ENCODE assay signal across 17 cellular contexts in the genomic region with DNA sequence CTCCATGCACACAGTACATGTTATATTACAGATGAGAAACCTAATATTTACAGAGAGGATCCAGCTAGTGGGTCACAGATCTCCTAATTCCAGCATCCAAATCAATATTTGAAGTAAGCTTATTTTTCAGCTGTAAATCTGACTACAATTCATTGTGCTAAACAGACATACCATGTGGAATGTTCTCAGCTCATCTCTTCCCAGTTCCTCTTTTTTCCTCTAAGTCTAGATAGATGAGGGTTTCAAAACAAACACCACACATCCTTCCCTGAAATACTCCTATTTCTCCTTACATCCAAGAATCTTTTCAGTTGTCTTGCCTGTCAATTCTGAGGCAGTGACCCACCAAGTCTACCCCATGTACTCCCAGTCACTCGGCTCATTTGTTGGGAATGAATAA.
DNase-seq lines count a peak whose midpoint lies in the region; ATAC-seq, FAIRE-seq and TF ChIP-seq lines count a peak whose summit lies in the region.
"Had no signal": no experiment of that assay in that cellular context is flagged by ENCODE, and none has a peak within 500 bp of the region (broad histone marks: within the 10 kb centered on the region; RNA-seq: fewer than 3 reads in every experiment).

No MANE protein-coding gene starts in this region.

- TF ChIP-seq CTCF in GM12878 (IDR thresholded peaks at IDR 0.05 in 2 of 3, conservative IDR thresholded peaks at IDR 0.05 in 1 of 3; ENCODE audit: control insufficient read depth in 2 of 3, extremely low read depth in 1 of 3, insufficient read depth in 1 of 3, low read depth in 3 of 3, low read length in 3 of 3) (no peak), upper lobe of left lung (IDR thresholded peaks at IDR 0.05) (no peak), right atrium auricular region (IDR thresholded peaks at IDR 0.05) (no peak)

- no peaks in the 10 kb centered on the region for H3K9me3 ChIP-seq in GM12878 (replicated peaks; ENCODE audit: control insufficient read depth, insufficient read depth, low read length)
- H3K9me3 ChIP-seq in upper lobe of left lung, result no peaks in the 10 kb centered on the region
- H3K9me3 ChIP-seq in right atrium auricular region, result no peaks in the 10 kb centered on the region
- H3K9me3 ChIP-seq: HAP-1 had no signal

- no peak overlapping the region for H2AFZ ChIP-seq in GM12878 (ENCODE audit: control insufficient read depth, low read depth, low read length)

- H3K27me3 ChIP-seq in GM12878 (replicated peaks in 1 of 2; ENCODE audit: control insufficient read depth in 2 of 2, insufficient read depth in 2 of 2, low read length in 1 of 2) (no peaks in the 10 kb centered on the region; a peak in 1 of 4 replicates), upper lobe of left lung (no peaks in the 10 kb centered on the region), right atrium auricular region (no peaks in the 10 kb centered on the region)

- H3K4me3 ChIP-seq in GM12878 (no peak overlapping the region), upper lobe of left lung (no peak overlapping the region), right atrium auricular region (no peak overlapping the region)
- H3K4me3 ChIP-seq: HAP-1 had no signal

- in situ Hi-C loops in GM12878 (cut with MboI), result no loop called here

- SMC1A ChIA-PET in GM12878 (lab: Charles Lee; ENCODE audit: uncharacterized antibody, unreplicated experiment), result interaction anchor here (1.4 kb wide), 1 partner anchor 154 kb away, joined by 3 read pairs; no protein-coding TSS in a partner anchor

- no peak for ATAC-seq in GM12878
- ATAC-seq in upper lobe of left lung (ENCODE audit: low FRiP score in 2 of 2), result no peak

- no TSS peak for BruUV-seq in GM12878 (replicated peaks; lab: Mats Ljungman, UMichigan)

- TF ChIP-seq POLR2A in GM12891 (IDR thresholded peaks at IDR 0.05; ENCODE audit: low read depth, low read length) (no peak), GM12878 (IDR thresholded peaks at IDR 0.05; ENCODE audit: low read depth, low read length) (no peak), upper lobe of left lung (IDR thresholded peaks at IDR 0.05) (no peak)

- FAIRE-seq in GM12891 (lab: Jason Lieb, UNC), result no peak
- no peak for FAIRE-seq in GM12878 (lab: Jason Lieb, UNC)
- FAIRE-seq: G401.6, GM18507, H54 had no signal

- H3K4me1 ChIP-seq in GM12878 (ENCODE audit: control insufficient read depth, insufficient read depth, low read length) (no peaks in the 10 kb centered on the region), upper lobe of left lung (no peaks in the 10 kb centered on the region), right atrium auricular region (no peaks in the 10 kb centered on the region)
- H3K4me1 ChIP-seq: HAP-1 had no signal

- no peak for TF ChIP-seq RAD21 in GM12878 (IDR thresholded peaks at IDR 0.05; ENCODE audit: insufficient read depth, low read depth, low read length)

- no peaks in the 10 kb centered on the region for H3K36me3 ChIP-seq in GM12878 (ENCODE audit: control insufficient read depth in 2 of 2, insufficient read depth in 2 of 2, low read length in 1 of 2)
- H3K36me3 ChIP-seq in upper lobe of left lung, result no peaks in the 10 kb centered on the region
- no peaks in the 10 kb centered on the region for H3K36me3 ChIP-seq in right atrium auricular region
- H3K36me3 ChIP-seq: HAP-1 had no signal

- CTCF ChIA-PET in GM12878 (lab: Yijun Ruan, JAX), result interaction anchor here (0.6 to 0.7 kb wide), 2 partner anchors 17 to 240 kb away, joined by 3 to 4 read pairs; no protein-coding TSS in a partner anchor

- WGBS in GM12878 (ENCODE audit: insufficient coverage, insufficient replicate concordance, low lambda C conversion rate, missing lambda C conversion rate), result 6% methylated on average over 1 of the region's 1 CpG
- WGBS in upper lobe of left lung, 2 donors, result 67 to 86% methylated on average over 1 of the region's 1 CpG

- H3K9ac ChIP-seq in GM12878 (ENCODE audit: control insufficient read depth, insufficient read depth, low read length), result no peak overlapping the region

- H3K27ac ChIP-seq in GM12878 (ENCODE audit: control insufficient read depth, insufficient read depth), result no peak overlapping the region
- no peak overlapping the region for H3K27ac ChIP-seq in upper lobe of left lung
- H3K27ac ChIP-seq in right atrium auricular region, result no peak overlapping the region

- no peaks in the 10 kb centered on the region for H3K79me2 ChIP-seq in GM12878 (ENCODE audit: control insufficient read depth, insufficient read depth, low read length)

- no peak overlapping the region for H3K4me2 ChIP-seq in GM12878 (ENCODE audit: control insufficient read depth, insufficient read depth)

- H4K20me1 ChIP-seq in GM12878 (ENCODE audit: control insufficient read depth, insufficient read depth), result no peaks in the 10 kb centered on the region

- POLR2A ChIA-PET in GM12878 (lab: Charles Lee), result interaction anchor here (0.5 kb wide), 1 partner anchor 13 kb away, joined by 3 read pairs; no protein-coding TSS in a partner anchor

- intact Hi-C loops in GM12878 (cut with micrococcal nuclease; ENCODE audit: unreplicated experiment), result no loop called here

- TF ChIP-seq EP300 in GM12878 (IDR thresholded peaks at IDR 0.05; ENCODE audit: borderline replicate concordance in 1 of 2, control insufficient read depth in 1 of 2, low read depth in 2 of 2, low read length in 2 of 2) (no peak), upper lobe of left lung (IDR thresholded peaks at IDR 0.05) (no peak)

- DNase-seq in GM12891 (ENCODE audit: insufficient read length, low spot score), result no peak
- peak; percentile 2 to 6 for DNase-seq in Kasumi-1 (lab: John Stamatoyannopoulos, UW)
- no peak for DNase-seq in GM12878 (ENCODE audit: low read depth, low spot score)
- DNase-seq in NCI-H187 (lab: John Stamatoyannopoulos, UW), result no peak
- DNase-seq in upper lobe of left lung, result no peak
- no peak for DNase-seq in right atrium auricular region (ENCODE audit: low spot score)
- DNase-seq: C1 segment of cervical spinal cord; Calu3; CD4-positive, alpha-beta memory T cell; COR-L47; DMS153; DND-41; GOT3 had no signal

- RAD21 ChIA-PET in GM12878 (lab: Charles Lee; ENCODE audit: unreplicated experiment), result no interaction called here

TF ChIP-seq in GM12891, 5 proteins besides CTCF, POLR2A, EP300 and RAD21:
- TF ChIP-seq POU2F2 (IDR thresholded peaks at IDR 0.05; ENCODE audit: low read depth, low read length), result no peak
- peak; percentile 57 for TF ChIP-seq SPI1 (IDR thresholded peaks at IDR 0.05; ENCODE audit: low read depth, low read length)

TF ChIP-seq in GM12878, 131 proteins besides CTCF, POLR2A, EP300 and RAD21:
- no peak for TF ChIP-seq CBFB (IDR thresholded peaks at IDR 0.05; ENCODE audit: low read depth)
- no peak for TF ChIP-seq SMC3 (IDR thresholded peaks at IDR 0.05; ENCODE audit: borderline replicate concordance, low read length)
- no peak for TF ChIP-seq FOXK2 (IDR thresholded peaks at IDR 0.05)
- TF ChIP-seq, protein P1, sequence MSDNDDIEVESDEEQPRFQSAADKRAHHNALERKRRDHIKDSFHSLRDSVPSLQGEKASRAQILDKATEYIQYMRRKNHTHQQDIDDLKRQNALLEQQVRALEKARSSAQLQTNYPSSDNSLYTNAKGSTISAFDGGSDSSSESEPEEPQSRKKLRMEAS (IDR thresholded peaks at IDR 0.05; ENCODE audit: low read depth, low read length), result no peak
- peak; percentile 47; the same call in 1 of the 2 replicates for TF ChIP-seq SPI1 (IDR thresholded peaks at IDR 0.05; ENCODE audit: borderline replicate concordance, insufficient read depth, low read depth, low read length)

Comparison
In these comparisons a context has a peak if more than half of its experiments do, and no peak if none do; other contexts are left out.
1. DNase-seq: peak in Kasumi-1 (2 of 2); none in GM12891 (single experiment), GM12878 (single experiment), NCI-H187 (0 of 2), upper lobe of left lung (0 of 2) and right atrium auricular region (single experiment).